ENCODE assay signal across 10 cellular contexts in genomic region chr1:171468120-171468790, GRCh38. TPM values are rescaled to one million over a fixed set of nuclear protein-coding genes. Genes with fewer than 3 reads are reported as not detected.
DNase-seq lines count a peak whose midpoint lies in the region; ATAC-seq and TF ChIP-seq lines count a peak whose summit lies in the region.
"Had no signal": no experiment of that assay in that cellular context is flagged by ENCODE, and none has a peak within 500 bp of the region (broad histone marks: within the 10 kb centered on the region; RNA-seq: fewer than 3 reads in every experiment).

No MANE protein-coding gene starts in this region.

- peak; percentile 41 for DNase-seq in GM12865 (ENCODE audit: low read depth)
- peak; percentile 64 for DNase-seq in IMR-90
- peak; percentile 45 for DNase-seq in hepatic stellate cell (ENCODE audit: low spot score)
- DNase-seq in islet precursor cell: no peak
- DNase-seq in pons (ENCODE audit: low spot score): no peak
- no peak for DNase-seq in NCI-H748 treated with DMSO at 0.1 percent for 48 hours (lab: John Stamatoyannopoulos, UW)
- DNase-seq in ecto neural progenitor cell (ENCODE audit: low spot score): no peak
- DNase-seq: activated B cell treated with CpG ODN at 0.5 μM for 24 hours, caudate nucleus had no signal

- POLR2A ChIA-PET in IMR-90 (lab: Charles Lee; ENCODE audit: unreplicated experiment): no interaction called here

- in situ Hi-C loops in IMR-90 (cut with MboI; ENCODE audit: low sequenced_read_pairs): no loop called here

- H2BK5ac ChIP-seq in IMR-90 (ENCODE audit: low read depth, low read length, poor library complexity, severe bottlenecking): no peak overlapping the region

- no peaks in the 10 kb centered on the region for H4K20me1 ChIP-seq in IMR-90 (ENCODE audit: insufficient read depth, low read length)

- WGBS in IMR-90 (ENCODE audit: extremely low coverage in 2 of 2, insufficient read length in 1 of 2), 2 experiments: no CpG with 5 or more reads among the region's 4 CpGs

- H3K27ac ChIP-seq in IMR-90 (ENCODE audit: insufficient read depth, low read length): no peak overlapping the region

- no peaks in the 10 kb centered on the region for H3K27me3 ChIP-seq in IMR-90 (ENCODE audit: control insufficient read depth, insufficient read depth, low read length)

- H4K5ac ChIP-seq in IMR-90 (ENCODE audit: low read depth, low read length): no peak overlapping the region

- no peaks in the 10 kb centered on the region for H3K9me3 ChIP-seq in IMR-90 (ENCODE audit: control insufficient read depth, insufficient read depth, low read length)

- no peak overlapping the region for H2BK120ac ChIP-seq in IMR-90 (ENCODE audit: low read depth, low read length)

- no peak overlapping the region for H4K91ac ChIP-seq in IMR-90 (ENCODE audit: insufficient read depth, low read depth, low read length)

- no peaks in the 10 kb centered on the region for H3K36me3 ChIP-seq in IMR-90 (ENCODE audit: control insufficient read depth, insufficient read depth, low read length)

- H3K79me1 ChIP-seq in IMR-90 (ENCODE audit: low read depth in 1 of 2, low read length in 2 of 2): no peaks in the 10 kb centered on the region

- H3K9ac ChIP-seq in IMR-90 (ENCODE audit: low read depth, low read length): no peak overlapping the region

- no peak overlapping the region for H4K8ac ChIP-seq in IMR-90 (ENCODE audit: low read depth in 2 of 2, low read length in 2 of 2)

- CTCF ChIA-PET in IMR-90 (lab: Yijun Ruan, JAX): no interaction called here

- no peak for TF ChIP-seq POLR2A in IMR-90 (IDR thresholded peaks at IDR 0.05; ENCODE audit: low read depth, low read length)

- no peak overlapping the region for H3K18ac ChIP-seq in IMR-90 (ENCODE audit: low read depth, low read length)

- H2AK5ac ChIP-seq in IMR-90 (ENCODE audit: low read depth, low read length): no peak overlapping the region

- no peaks in the 10 kb centered on the region for H3K4me1 ChIP-seq in IMR-90 (ENCODE audit: control insufficient read depth, insufficient read depth, low read length)

- H3K4me3 ChIP-seq in GM12865 (ENCODE audit: low read depth, low read length) (no peak overlapping the region), IMR-90 (ENCODE audit: insufficient read depth, low read depth, low read length) (no peak overlapping the region)

- no peak overlapping the region for H2AK9ac ChIP-seq in IMR-90 (replicated peaks; ENCODE audit: low read depth, low read length, poor library complexity)

- H3K23ac ChIP-seq in IMR-90 (ENCODE audit: low read depth, low read length): no peak overlapping the region

- no peak overlapping the region for H2AFZ ChIP-seq in IMR-90 (replicated peaks; ENCODE audit: low read length, poor library complexity)

- no peak overlapping the region for H3K4me2 ChIP-seq in IMR-90 (ENCODE audit: low read depth, low read length)

- no peak for TF ChIP-seq RAD21 in IMR-90 (IDR thresholded peaks at IDR 0.05; ENCODE audit: low read length)

- 0 out of 2 replicates have a peak, but pooled peaks cover 3% of the 10 kb centered on the region for H3K9me1 ChIP-seq in IMR-90 (ENCODE audit: insufficient read depth, low read length)

- peak; percentile 76 for ATAC-seq in GM21786 (IDR thresholded peaks at IDR 0.05; ENCODE audit: unreplicated experiment)
- ATAC-seq in IMR-90 (ENCODE audit: low read depth): peak; percentile 44

- H3K56ac ChIP-seq in IMR-90 (ENCODE audit: extremely low read depth, insufficient read depth, low read length): no peak overlapping the region

- intact Hi-C loops in IMR-90 (cut with micrococcal nuclease): no loop called here

- dilution Hi-C loops in IMR-90 (cut with HindIII; ENCODE audit: low sequenced_read_pairs, unreplicated experiment): no loop called here

- H2BK15ac ChIP-seq in IMR-90 (ENCODE audit: low read depth, low read length): no peak overlapping the region

- H3K14ac ChIP-seq in IMR-90 (replicated peaks; ENCODE audit: low read depth, low read length): no peak overlapping the region

- 0 out of 2 replicates have a peak overlapping the region, but pooled peaks have one; percentile 5 for H2BK20ac ChIP-seq in IMR-90 (ENCODE audit: low read depth, low read length)

- BruUV-seq in IMR-90 (replicated peaks; lab: Mats Ljungman, UMichigan): no TSS peak

- no peak overlapping the region for H3K4ac ChIP-seq in IMR-90 (ENCODE audit: low read depth, low read length)

- TF ChIP-seq CTCF in GM12865 (IDR thresholded peaks at IDR 0.05; ENCODE audit: insufficient read depth, low read depth, low read length, missing control alignments): no peak
- no peak for TF ChIP-seq CTCF in IMR-90 (conservative IDR thresholded peaks at IDR 0.05; ENCODE audit: low read depth, low read length)

TF ChIP-seq in IMR-90, 13 proteins besides CTCF, POLR2A, EP300 and RAD21:
- TF ChIP-seq SMC3 (IDR thresholded peaks at IDR 0.05; ENCODE audit: low read depth, low read length): no peak
- TF ChIP-seq MXI1 (IDR thresholded peaks at IDR 0.05; ENCODE audit: borderline replicate concordance, low read depth, low read length): no peak
- TF ChIP-seq BHLHE40 (IDR thresholded peaks at IDR 0.05; ENCODE audit: low read depth, low read length): peak; percentile 68
- TF ChIP-seq FOS (IDR thresholded peaks at IDR 0.05; ENCODE audit: low read depth, low read length): 0 out of 2 replicates have a peak, but pooled peaks have one; percentile 11
- TF ChIP-seq MAZ (IDR thresholded peaks at IDR 0.05; ENCODE audit: borderline replicate concordance, low read depth, low read length): no peak
- no peak for TF ChIP-seq ELK1 (IDR thresholded peaks at IDR 0.05; ENCODE audit: borderline replicate concordance, low read depth, low read length)
- TF ChIP-seq NFE2L2 (IDR thresholded peaks at IDR 0.05; ENCODE audit: low read depth, low read length): no peak
- no peak for TF ChIP-seq RCOR1 (IDR thresholded peaks at IDR 0.05; ENCODE audit: insufficient replicate concordance, low read length)
- TF ChIP-seq CEBPB (IDR thresholded peaks at IDR 0.05; ENCODE audit: low read depth, low read length): no peak

RNA-seq across cellular contexts. Expression of gene PRRC2C, which starts 17.1 kb away (rescaled TPM):
- 58.3 and 66.4 TPM in 2 replicates for total RNA-seq in IMR-90 (2012; rRNA removed)
- 46.4 and 54.0 TPM in 2 replicates for polyA plus RNA-seq in IMR-90 (2012; rRNA removed)
- polyA plus RNA-seq in IMR-90 (2012; cell fraction: cytosol; rRNA removed): 14.8 and 17.9 TPM in 2 replicates
- polyA plus RNA-seq in IMR-90 (2012; cell fraction: nucleus; rRNA removed; ENCODE audit: low replicate concordance): 16.0 and 73.3 TPM in 2 replicates

Comparison
In these comparisons a context has a peak if more than half of its experiments do, and no peak if none do; other contexts are left out.
1. DNase-seq: peak in GM12865 (single experiment), IMR-90 (single experiment) and hepatic stellate cell (single experiment); none in islet precursor cell (single experiment), pons (single experiment), NCI-H748 treated with DMSO at 0.1 percent for 48 hours (single experiment) and ecto neural progenitor cell (single experiment).